ENCODE assay signal across 8 cellular contexts in the genomic region with DNA sequence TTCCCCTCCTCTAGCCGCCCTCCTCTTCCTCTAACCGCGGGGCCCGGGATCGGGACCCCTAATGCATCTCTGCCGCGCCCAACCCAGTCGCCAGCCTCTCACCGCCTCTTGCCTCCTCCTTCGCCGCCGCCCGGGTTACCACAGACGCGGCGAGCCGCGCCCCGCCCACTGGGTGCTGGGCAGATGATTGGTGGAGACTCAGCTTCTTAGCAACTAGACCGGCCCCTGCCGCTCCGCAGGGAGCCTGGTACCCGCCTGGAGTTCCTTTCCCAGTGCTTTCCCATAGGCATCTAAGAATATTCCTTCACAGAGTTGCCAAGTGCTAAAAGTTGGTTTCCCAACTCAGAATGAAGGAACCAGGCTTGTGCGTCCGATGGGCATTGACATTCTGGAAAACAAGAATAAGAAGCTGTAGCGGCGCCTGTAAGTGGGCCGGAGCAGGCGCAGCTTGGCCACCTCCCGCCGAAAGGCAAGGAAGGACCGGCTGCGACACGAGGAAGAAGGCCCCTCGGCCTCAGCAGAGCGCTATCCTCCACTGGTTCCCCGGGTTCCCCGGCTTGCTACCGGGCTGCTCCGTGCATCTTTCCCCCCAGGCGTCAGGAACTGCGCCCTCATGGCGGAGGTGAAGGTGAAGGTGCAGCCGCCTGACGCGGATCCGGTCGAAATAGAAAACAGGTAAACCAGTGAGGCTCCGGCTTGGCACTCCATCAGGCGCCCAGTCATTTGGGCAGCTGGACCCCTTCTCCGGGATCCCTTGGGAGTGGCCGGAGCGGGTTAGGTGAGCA. TPM values are rescaled to one million over a fixed set of nuclear protein-coding genes. Genes with fewer than 3 reads are reported as not detected.
DNase-seq lines count a peak whose midpoint lies in the region; ATAC-seq, FAIRE-seq and TF ChIP-seq lines count a peak whose summit lies in the region.

Gene DZANK1, minus strand, starts transcription at position 137 of the 785 bp plus-strand sequence. CDS start 1,672 bp downstream, outside the sequence.
Gene POLR3F, plus strand, starts transcription at position 497 of the 785 bp plus-strand sequence. Its CDS starts 117 bp downstream, at position 614.

- H3K36me3 ChIP-seq in bronchial epithelial cell (ENCODE audit: control insufficient read depth, insufficient read depth, low read length): no peaks in the 10 kb centered on the region

- no peak for FAIRE-seq in bronchial epithelial cell (lab: Jason Lieb, UNC)

- no peaks in the 10 kb centered on the region for H3K27me3 ChIP-seq in bronchial epithelial cell (ENCODE audit: control insufficient read depth, insufficient read depth, low read length)

- peak within 1 kb of the TSS in 20 of 21 experiments; percentile 54 to 95 (median 88) for H3K27ac ChIP-seq in skin epidermis

- no peak for TF ChIP-seq CTCF in WI38 (IDR thresholded peaks at IDR 0.05; ENCODE audit: low read depth, low read length)
- TF ChIP-seq CTCF in bronchial epithelial cell (IDR thresholded peaks at IDR 0.05; ENCODE audit: insufficient read depth, low read length, severe bottlenecking): no peak

- ATAC-seq in GM18909 (IDR thresholded peaks at IDR 0.05; ENCODE audit: poor library complexity, unreplicated experiment): peak; percentile 97
- ATAC-seq in HG03159 (IDR thresholded peaks at IDR 0.05; ENCODE audit: unreplicated experiment): peak; percentile 97

- DNase-seq in AG08395 (ENCODE audit: low spot score) (peak; percentile 99), NCI-H2227 (lab: John Stamatoyannopoulos, UW; ENCODE audit: unreplicated experiment) (peak; percentile 98), bronchial epithelial cell (ENCODE audit: low read depth) (peak; percentile 87), iPS-NIHi11 (ENCODE audit: low spot score) (peak; percentile 99)

- H3K4me3 ChIP-seq in WI38 (ENCODE audit: low read depth, low read length) (peak within 1 kb of the TSS; percentile 100), bronchial epithelial cell (ENCODE audit: low read depth, low read length) (peak within 1 kb of the TSS; percentile 71), skin epidermis (peak within 1 kb of the TSS; percentile 64 to 98 (median 94))

RNA-seq across cellular contexts. Expression of gene DZANK1, which starts in this region (rescaled TPM):
- 0.26 and 0.64 TPM in 2 replicates for total RNA-seq in bronchial epithelial cell

RNA-seq across cellular contexts. Expression of gene POLR3F, which starts in this region (rescaled TPM):
- 6.3 and 9.1 TPM in 2 replicates for total RNA-seq in bronchial epithelial cell

Comparison
In these comparisons a context has a peak if more than half of its experiments do, and no peak if none do; other contexts are left out.
1. Peak in every context shown above with its lines: DNase-seq, ATAC-seq, H3K4me3 ChIP-seq and H3K27ac ChIP-seq.